ENCODE assay signal across 18 cellular contexts in genomic region chr7:42221304-42221703, GRCh38. TPM values are rescaled to one million over a fixed set of nuclear protein-coding genes. Genes with fewer than 3 reads are reported as not detected.
DNase-seq lines count a peak whose midpoint lies in the region; ATAC-seq and TF ChIP-seq lines count a peak whose summit lies in the region.
"Had no signal": no experiment of that assay in that cellular context is flagged by ENCODE, and none has a peak within 500 bp of the region (broad histone marks: within the 10 kb centered on the region; RNA-seq: fewer than 3 reads in every experiment).

No MANE protein-coding gene starts in this region.

- H3K4me3 Mint-ChIP-seq in brain = peak overlapping the region in 4 of 5 experiments; percentile 2 to 64 (median 12)
- H3K4me3 Mint-ChIP-seq in activated T-cell treated with anti-CD3 and anti-CD28 coated beads, Interleukin-2, amount 50 U/mL, for 24 hours = no peak overlapping the region
- H3K4me3 Mint-ChIP-seq: CD14-positive monocyte had no signal

- H3K27ac ChIP-seq in HUES48 (ENCODE audit: low read depth, low read length) (peak overlapping the region; percentile 96), neural cell (ENCODE audit: low read length) (no peak overlapping the region)
- H3K27ac ChIP-seq: KMS-11, PC-9, SJSA1 had no signal

- no peaks in the 10 kb centered on the region for H4K20me1 ChIP-seq in neural cell (ENCODE audit: insufficient read depth)

- H3K4me3 ChIP-seq in HUES48 (ENCODE audit: low read depth, low read length) = no peak overlapping the region
- H3K4me3 ChIP-seq in neural cell (ENCODE audit: low read length) = no peak overlapping the region
- H3K4me3 ChIP-seq: HAP-1, PC-9, SJSA1 had no signal

- TF ChIP-seq CTCF in brain (conservative IDR thresholded peaks at IDR 0.05) (no peak), neural cell (IDR thresholded peaks at IDR 0.05; ENCODE audit: poor library complexity, severe bottlenecking) (no peak)

- H3K27ac Mint-ChIP-seq in brain = peak overlapping the region in 3 of 5 experiments; percentile 13 to 67 (median 46)
- no peak overlapping the region for H3K27ac Mint-ChIP-seq in activated T-cell treated with anti-CD3 and anti-CD28 coated beads, Interleukin-2, amount 50 U/mL, for 24 hours
- H3K27ac Mint-ChIP-seq: CD14-positive monocyte had no signal

- no peak for TF ChIP-seq RAD21 in neural cell (conservative IDR thresholded peaks at IDR 0.05)

- H3K79me2 ChIP-seq in neural cell (replicated peaks; ENCODE audit: insufficient read depth, low read length) = peaks cover 98% of the 10 kb centered on the region

- DNase-seq in posterior cingulate gyrus = no peak
- DNase-seq in activated T-cell treated with anti-CD3 and anti-CD28 coated beads, Interleukin-2, amount 50 U/mL, for 24 hours = no peak
- DNase-seq: AML-193, DMS79, NCI-H1417, NCI-H187, NCI-H2227 treated with DMSO at 0.1 percent for 48 hours, NCI-H524, PC-9 had no signal

- H3K4me1 ChIP-seq in HUES48 (ENCODE audit: control insufficient read depth, insufficient read depth, low read length) = peaks cover 59% of the 10 kb centered on the region
- H3K4me1 ChIP-seq: SJSA1 had no signal

- no peak overlapping the region for H2AFZ ChIP-seq in neural cell (ENCODE audit: low read depth, low read length)
- H2AFZ ChIP-seq: PC-9 had no signal

- no peaks in the 10 kb centered on the region for H3F3A ChIP-seq in neural cell (ENCODE audit: insufficient read depth, low read length, poor library complexity, severe bottlenecking)

- H3K9me3 ChIP-seq in HUES48 (ENCODE audit: control insufficient read depth, insufficient read depth, low read length) = no peaks in the 10 kb centered on the region
- H3K9me3 ChIP-seq in neural cell (ENCODE audit: low read length) = no peaks in the 10 kb centered on the region
- H3K9me3 ChIP-seq: HAP-1, SJSA1 had no signal

- intact Hi-C loops in posterior cingulate gyrus (cut with DNase I) = no loop called here

- no peak for TF ChIP-seq EP300 in neural cell (conservative IDR thresholded peaks at IDR 0.05; ENCODE audit: poor library complexity, severe bottlenecking)

- H3K4me2 ChIP-seq in neural cell (ENCODE audit: low read length) = no peak overlapping the region
- H3K4me2 ChIP-seq: KMS-11, PC-9 had no signal

- H3K36me3 ChIP-seq in HUES48 (ENCODE audit: control insufficient read depth, insufficient read depth, low read length) = no peaks in the 10 kb centered on the region
- no peaks in the 10 kb centered on the region for H3K36me3 ChIP-seq in neural cell (ENCODE audit: insufficient read depth, low read length)

- H3K27me3 Mint-ChIP-seq in brain = no peaks in the 10 kb centered on the region
- H3K27me3 Mint-ChIP-seq in activated T-cell treated with anti-CD3 and anti-CD28 coated beads, Interleukin-2, amount 50 U/mL, for 24 hours = peaks cover 30% of the 10 kb centered on the region

- no peaks in the 10 kb centered on the region for H3K27me3 ChIP-seq in HUES48 (ENCODE audit: control insufficient read depth, insufficient read depth, low read length)
- H3K27me3 ChIP-seq in neural cell (ENCODE audit: insufficient read depth, low read depth, low read length) = no peaks in the 10 kb centered on the region
- H3K27me3 ChIP-seq: SJSA1 had no signal

- H3K4me1 Mint-ChIP-seq in brain = peaks cover 86% of the 10 kb centered on the region
- H3K4me1 Mint-ChIP-seq in activated T-cell treated with anti-CD3 and anti-CD28 coated beads, Interleukin-2, amount 50 U/mL, for 24 hours (ENCODE audit: low read depth) = no peaks in the 10 kb centered on the region
- H3K4me1 Mint-ChIP-seq: CD14-positive monocyte had no signal

- no peaks in the 10 kb centered on the region for H3K9me2 ChIP-seq in neural cell (ENCODE audit: insufficient read depth, low read length)

- H3K9me3 Mint-ChIP-seq in brain = peaks cover 0 to 3% (median 0%) of the 10 kb centered on the region in 5 experiments
- no peaks in the 10 kb centered on the region for H3K9me3 Mint-ChIP-seq in activated T-cell treated with anti-CD3 and anti-CD28 coated beads, Interleukin-2, amount 50 U/mL, for 24 hours

- no peak for ATAC-seq in HG03108 (IDR thresholded peaks at IDR 0.05; ENCODE audit: unreplicated experiment)
- no peak for ATAC-seq in GM19467 (IDR thresholded peaks at IDR 0.05; ENCODE audit: unreplicated experiment)

- H3K36me3 Mint-ChIP-seq in brain = peaks cover 25% of the 10 kb centered on the region
- no peaks in the 10 kb centered on the region for H3K36me3 Mint-ChIP-seq in activated T-cell treated with anti-CD3 and anti-CD28 coated beads, Interleukin-2, amount 50 U/mL, for 24 hours (ENCODE audit: low read depth)
- H3K36me3 Mint-ChIP-seq: CD14-positive monocyte had no signal

- H3K9ac ChIP-seq in HUES48 (ENCODE audit: low read depth, low read length) (no peak overlapping the region), neural cell (ENCODE audit: low read length) (no peak overlapping the region)
- H3K9ac ChIP-seq: KMS-11 had no signal

TF ChIP-seq in neural cell, 6 proteins besides CTCF, POLR2A, EP300 and RAD21:
- no peak for TF ChIP-seq EZH2 (IDR thresholded peaks at IDR 0.05; ENCODE audit: borderline replicate concordance, insufficient read depth, low read length, poor library complexity, severe bottlenecking)
- TF ChIP-seq SMC3 (conservative IDR thresholded peaks at IDR 0.05; ENCODE audit: poor library complexity) = no peak
- no peak for TF ChIP-seq MXI1 (conservative IDR thresholded peaks at IDR 0.05; ENCODE audit: poor library complexity, severe bottlenecking)
- peak; percentile 25 for TF ChIP-seq POLR2AphosphoS5 (IDR thresholded peaks at IDR 0.05)

RNA-seq across cellular contexts. Expression of gene GLI3, which starts 15.7 kb away (rescaled TPM):
- polyA plus RNA-seq in brain (ENCODE audit: insufficient read depth, low read depth, low replicate concordance) = 1.2 TPM
- 0.19 and 0.48 TPM in 2 replicates for polyA plus RNA-seq in neural cell
- 4.6 and 5.3 TPM in 2 replicates for polyA minus RNA-seq in neural cell
- polyA plus RNA-seq: CD14-positive monocyte had no signal
